Comparison of ENCODE assay signal across 24 cellular contexts in genomic region chr20:56995157-56995556, GRCh38.
A peak's percentile ranks its signal among the peaks of the same experiment; 100 is the strongest.
DNase-seq lines count a peak whose midpoint lies in the region; ATAC-seq and TF ChIP-seq lines count a peak whose summit lies in the region.
"Had no signal": no experiment of that assay in that cellular context is flagged by ENCODE, and none has a peak within 500 bp of the region (broad histone marks: within the 10 kb centered on the region; RNA-seq: fewer than 3 reads in every experiment).

No MANE protein-coding gene starts in this region.

- no peak overlapping the region for H4K91ac ChIP-seq in mesenchymal stem cell (ENCODE audit: low read length)

- no peak overlapping the region for H4K8ac ChIP-seq in mesenchymal stem cell (ENCODE audit: low read length)

- ATAC-seq in HG03378 (IDR thresholded peaks at IDR 0.05; ENCODE audit: unreplicated experiment): no peak
- ATAC-seq: CD8-positive, alpha-beta T cell had no signal

- H3K27ac ChIP-seq in KOPT-K1 (ENCODE audit: low read depth, low read length, poor library complexity, severe bottlenecking): peak overlapping the region; percentile 68
- H3K27ac ChIP-seq in RWPE1: no peak overlapping the region
- H3K27ac ChIP-seq in mesenchymal stem cell (ENCODE audit: low read length, poor library complexity, severe bottlenecking): no peak overlapping the region
- H3K27ac ChIP-seq: 22Rv1, Peyer's patch, SK-N-MC had no signal

- no peak overlapping the region for H3K14ac ChIP-seq in mesenchymal stem cell (ENCODE audit: low read length in 2 of 2)

- peaks cover 17% of the 10 kb centered on the region for H3K9me3 ChIP-seq in KOPT-K1 (ENCODE audit: insufficient read depth, low read length, poor library complexity, severe bottlenecking)
- peaks cover 18% of the 10 kb centered on the region for H3K9me3 ChIP-seq in mesenchymal stem cell (ENCODE audit: control insufficient read depth, low read length)

- H2BK120ac ChIP-seq in mesenchymal stem cell (ENCODE audit: low read depth, low read length): no peak overlapping the region

- no peak overlapping the region for H2AK5ac ChIP-seq in mesenchymal stem cell (ENCODE audit: low read length, severe bottlenecking)

- no peak overlapping the region for H3K4me2 ChIP-seq in mesenchymal stem cell (ENCODE audit: low read length, poor library complexity, severe bottlenecking)

- no peak overlapping the region for H3K23ac ChIP-seq in mesenchymal stem cell (ENCODE audit: low read length in 2 of 2)

- no peak overlapping the region for H3K9ac ChIP-seq in mesenchymal stem cell (ENCODE audit: low read length)

- H3K4me3 ChIP-seq in mesenchymal stem cell (ENCODE audit: insufficient read depth in 1 of 2, low read depth in 1 of 2, low read length in 2 of 2): no peak overlapping the region
- H3K4me3 ChIP-seq: MG63, Peyer's patch, SK-N-MC had no signal

- no peak overlapping the region for H3K4ac ChIP-seq in mesenchymal stem cell (ENCODE audit: low read depth in 1 of 2, low read length in 2 of 2)

- peak; percentile 25 for DNase-seq in DMS 273 (lab: John Stamatoyannopoulos, UW; ENCODE audit: unreplicated experiment)
- DNase-seq in DMS 273 treated with DMSO at 0.1 percent for 48 hours (lab: John Stamatoyannopoulos, UW): no peak
- peak; percentile 36 for DNase-seq in RWPE1 (ENCODE audit: low spot score)
- DNase-seq in mesenchymal stem cell: no peak
- no peak for DNase-seq in SKM-1 (lab: John Stamatoyannopoulos, UW; ENCODE audit: unreplicated experiment)
- DNase-seq in DMS114 treated with DMSO at 0.1 percent for 48 hours (lab: John Stamatoyannopoulos, UW; ENCODE audit: unreplicated experiment): no peak
- DNase-seq: ACHN; C1 segment of cervical spinal cord; CD8-positive, alpha-beta T cell; EL; GF-D8; HFFc6; IMR-90; NCI-H1048; NCI-H1417 treated with DMSO at 0.1 percent for 48 hours; NCI-H187; NCI-H510A; NK-92 treated with Interleukin-12 subunit alpha and Interleukin-12 subunit beta, amount 100 ng/mL, for 24 hours; Peyer's patch had no signal

- H3K4me1 ChIP-seq in mesenchymal stem cell (ENCODE audit: control insufficient read depth, insufficient read depth, low read depth, low read length): no peaks in the 10 kb centered on the region
- H3K4me1 ChIP-seq: Peyer's patch had no signal

- CTCF ChIA-PET in RWPE1 (lab: Yijun Ruan, JAX): interaction anchor here (0.6 to 2.0 kb wide), 18 partner anchors 9 to 1564 kb away, joined by 3 to 13 read pairs (median 4); no protein-coding TSS in a partner anchor

- H3K36me3 ChIP-seq in KOPT-K1 (ENCODE audit: insufficient read depth, low read length): no peaks in the 10 kb centered on the region
- H3K36me3 ChIP-seq in mesenchymal stem cell (ENCODE audit: control insufficient read depth in 1 of 2, insufficient read depth in 2 of 2, low read depth in 1 of 2, low read length in 2 of 2): peaks cover 0 to 4% of the 10 kb centered on the region in 2 experiments
- H3K36me3 ChIP-seq: MG63, Peyer's patch had no signal

- no peaks in the 10 kb centered on the region for H3K79me1 ChIP-seq in mesenchymal stem cell (replicated peaks; ENCODE audit: low read length, poor library complexity, severe bottlenecking)

- no peak for TF ChIP-seq CTCF in RWPE1 (conservative IDR thresholded peaks at IDR 0.05; ENCODE audit: low read depth)

- H2BK12ac ChIP-seq in mesenchymal stem cell (ENCODE audit: low read length in 2 of 2): no peak overlapping the region

- H3K18ac ChIP-seq in mesenchymal stem cell (ENCODE audit: low read depth in 1 of 2, low read length in 2 of 2): no peak overlapping the region

- no peak overlapping the region for H2BK5ac ChIP-seq in mesenchymal stem cell (ENCODE audit: low read depth, low read length, poor library complexity, severe bottlenecking)

- peak overlapping the region; percentile 52 for H2BK15ac ChIP-seq in mesenchymal stem cell (ENCODE audit: low read depth, poor library complexity, severe bottlenecking)

- POLR2A ChIA-PET in RWPE1 (lab: Yijun Ruan, JAX; ENCODE audit: low non-redundant PET): interaction anchor here (0.8 kb wide), 1 partner anchor 9 kb away, joined by 3 read pairs; no protein-coding TSS in a partner anchor

- WGBS in mesenchymal stem cell: 97% methylated on average over 9 of the region's 9 CpGs

- H3K27me3 ChIP-seq in mesenchymal stem cell (ENCODE audit: control insufficient read depth in 1 of 2, insufficient read depth in 1 of 2, low read length in 2 of 2): peaks cover 0 to 30% of the 10 kb centered on the region in 2 experiments
- H3K27me3 ChIP-seq: MG63, Peyer's patch had no signal

- no peak overlapping the region for H2AFZ ChIP-seq in mesenchymal stem cell (ENCODE audit: low read depth, low read length)

Comparison
In these comparisons a context has a peak if more than half of its experiments do, and no peak if none do; other contexts are left out.
1. DNase-seq: peak in DMS 273 (single experiment) and RWPE1 (single experiment); none in DMS 273 treated with DMSO at 0.1 percent for 48 hours (single experiment), mesenchymal stem cell (single experiment), SKM-1 (single experiment) and DMS114 treated with DMSO at 0.1 percent for 48 hours (single experiment).